15 cellular contexts compared by ENCODE assay signal in genomic region chr14:64844272-64844671, GRCh38. TPM values are rescaled to one million over a fixed set of nuclear protein-coding genes. Genes with fewer than 3 reads are reported as not detected.
DNase-seq lines count a peak whose midpoint lies in the region; ATAC-seq and TF ChIP-seq lines count a peak whose summit lies in the region.
"Had no signal": no experiment of that assay in that cellular context is flagged by ENCODE, and none has a peak within 500 bp of the region (broad histone marks: within the 10 kb centered on the region; RNA-seq: fewer than 3 reads in every experiment).

No MANE protein-coding gene starts in this region.

- no peak overlapping the region for H2AFZ ChIP-seq in PC-9

- DNase-seq in NAMALWA (ENCODE audit: low spot score) (peak; percentile 31), PC-9 (no peak), islet precursor cell (no peak)
- DNase-seq in activated CD8-positive, alpha-beta T cell treated with anti-CD3 and anti-CD28 coated beads for 36 hours, result no peak
- DNase-seq: amniotic stem cell; CD4-positive, alpha-beta T cell; colonic mucosa; Kasumi-1; NCI-H226; WERI-Rb-1 had no signal

- no peaks in the 10 kb centered on the region for H3K36me3 Mint-ChIP-seq in stimulated activated memory B cell treated with anti-CD40 and anti-IgM and Interleukin-4, amounts not matched to agents 10 μg/mL and 1 μg/mL and 100 μg/mL, for 72 hours
- H3K36me3 Mint-ChIP-seq in activated CD8-positive, alpha-beta T cell treated with anti-CD3 and anti-CD28 coated beads for 36 hours (ENCODE audit: low read depth), result no peaks in the 10 kb centered on the region

- no peak overlapping the region for H3K27ac Mint-ChIP-seq in stimulated activated memory B cell treated with anti-CD40 and anti-IgM and Interleukin-4, amounts not matched to agents 10 μg/mL and 1 μg/mL and 100 μg/mL, for 72 hours
- H3K27ac Mint-ChIP-seq in activated CD8-positive, alpha-beta T cell treated with anti-CD3 and anti-CD28 coated beads for 36 hours, result no peak overlapping the region
- H3K27ac Mint-ChIP-seq: CD4-positive, alpha-beta T cell had no signal

- peaks cover 23% of the 10 kb centered on the region for H3K4me1 ChIP-seq in PC-9 (replicated peaks; ENCODE audit: insufficient read depth)
- H3K4me1 ChIP-seq: colonic mucosa had no signal

- peaks cover 17% of the 10 kb centered on the region for H3K4me1 Mint-ChIP-seq in stimulated activated memory B cell treated with anti-CD40 and anti-IgM and Interleukin-4, amounts not matched to agents 10 μg/mL and 1 μg/mL and 100 μg/mL, for 72 hours
- peaks cover 8% of the 10 kb centered on the region for H3K4me1 Mint-ChIP-seq in activated CD8-positive, alpha-beta T cell treated with anti-CD3 and anti-CD28 coated beads for 36 hours (ENCODE audit: low read depth)

- H3K4me2 ChIP-seq in PC-9, result no peak overlapping the region

- ATAC-seq in GM19035 (IDR thresholded peaks at IDR 0.05; ENCODE audit: unreplicated experiment) (peak; percentile 65), HG02885 (IDR thresholded peaks at IDR 0.05; ENCODE audit: poor library complexity, unreplicated experiment) (peak; percentile 87)
- ATAC-seq in stimulated activated memory B cell treated with anti-CD40 and anti-IgM and Interleukin-4, amounts not matched to agents 10 μg/mL and 1 μg/mL and 100 μg/mL, for 72 hours, result peak; percentile 66
- no peak for ATAC-seq in activated CD8-positive, alpha-beta T cell treated with anti-CD3 and anti-CD28 coated beads for 36 hours

- no peaks in the 10 kb centered on the region for H3K9me3 ChIP-seq in PC-9 (ENCODE audit: insufficient read depth, low read depth)
- H3K9me3 ChIP-seq: colonic mucosa, right atrium auricular region, thoracic aorta had no signal

- H4K20me1 ChIP-seq in PC-9 (ENCODE audit: insufficient read depth), result no peaks in the 10 kb centered on the region

- peaks cover 36% of the 10 kb centered on the region for H3K27me3 Mint-ChIP-seq in stimulated activated memory B cell treated with anti-CD40 and anti-IgM and Interleukin-4, amounts not matched to agents 10 μg/mL and 1 μg/mL and 100 μg/mL, for 72 hours
- H3K27me3 Mint-ChIP-seq in activated CD8-positive, alpha-beta T cell treated with anti-CD3 and anti-CD28 coated beads for 36 hours, result peaks cover 23% of the 10 kb centered on the region

- POLR2A ChIA-PET in activated CD8-positive, alpha-beta T cell treated with anti-CD3 and anti-CD28 coated beads for 36 hours (lab: Charles Lee), result no interaction called here
- POLR2A ChIA-PET in PC-9 (lab: Charles Lee; ENCODE audit: unreplicated experiment), result no interaction called here

- no peaks in the 10 kb centered on the region for H3K36me3 ChIP-seq in PC-9 (ENCODE audit: low read depth)
- H3K36me3 ChIP-seq: colonic mucosa, right atrium auricular region, thoracic aorta, WERI-Rb-1 had no signal

- intact Hi-C loops in activated CD8-positive, alpha-beta T cell treated with anti-CD3 and anti-CD28 coated beads for 36 hours (cut with micrococcal nuclease), result no loop called here
- intact Hi-C loops in PC-9 (cut with micrococcal nuclease; ENCODE audit: unreplicated experiment), result loop anchor here (5.0 kb wide), 1 partner anchor 33 kb away; the partner anchor contains the start of gene SPTB

- no peaks in the 10 kb centered on the region for H3K9me3 Mint-ChIP-seq in stimulated activated memory B cell treated with anti-CD40 and anti-IgM and Interleukin-4, amounts not matched to agents 10 μg/mL and 1 μg/mL and 100 μg/mL, for 72 hours
- no peaks in the 10 kb centered on the region for H3K9me3 Mint-ChIP-seq in activated CD8-positive, alpha-beta T cell treated with anti-CD3 and anti-CD28 coated beads for 36 hours
- H3K9me3 Mint-ChIP-seq: CD4-positive, alpha-beta T cell had no signal

- peaks cover 9% of the 10 kb centered on the region for H3F3A ChIP-seq in PC-9 (ENCODE audit: insufficient read depth, low read depth)

- BruUV-seq in PC-9 (replicated peaks; lab: Mats Ljungman, UMichigan), result no TSS peak

- H3K79me2 ChIP-seq in PC-9 (ENCODE audit: low read depth), result no peaks in the 10 kb centered on the region

- no peak overlapping the region for H3K27ac ChIP-seq in PC-9
- H3K27ac ChIP-seq: colonic mucosa, thoracic aorta, WERI-Rb-1 had no signal

- no peak for TF ChIP-seq CTCF in activated CD8-positive, alpha-beta T cell treated with anti-CD3 and anti-CD28 coated beads for 36 hours (IDR thresholded peaks at IDR 0.05)
- TF ChIP-seq CTCF in PC-9 (conservative IDR thresholded peaks at IDR 0.05), result no peak

- CTCF ChIA-PET in activated CD8-positive, alpha-beta T cell treated with anti-CD3 and anti-CD28 coated beads for 36 hours (lab: Charles Lee), result interaction anchor here (1.6 to 1.7 kb wide), 2 partner anchors 21 to 47 kb away, joined by 6 to 7 read pairs; no protein-coding TSS in a partner anchor
- CTCF ChIA-PET in PC-9 (lab: Charles Lee), result interaction anchor here (0.5 kb wide), 1 partner anchor 288 kb away, joined by 3 read pairs; no protein-coding TSS in a partner anchor

- no peak overlapping the region for H3K4me3 Mint-ChIP-seq in stimulated activated memory B cell treated with anti-CD40 and anti-IgM and Interleukin-4, amounts not matched to agents 10 μg/mL and 1 μg/mL and 100 μg/mL, for 72 hours
- H3K4me3 Mint-ChIP-seq in activated CD8-positive, alpha-beta T cell treated with anti-CD3 and anti-CD28 coated beads for 36 hours, result no peak overlapping the region
- H3K4me3 Mint-ChIP-seq: CD4-positive, alpha-beta T cell had no signal

- H3K4me3 ChIP-seq in PC-9, result no peak overlapping the region
- H3K4me3 ChIP-seq: colonic mucosa, right atrium auricular region, thoracic aorta had no signal

- H3K27me3 ChIP-seq in PC-9 (ENCODE audit: insufficient read depth, low read depth), result peaks cover 58% of the 10 kb centered on the region
- H3K27me3 ChIP-seq: colonic mucosa, right atrium auricular region had no signal

- H3K9me2 ChIP-seq in PC-9 (ENCODE audit: insufficient read depth), result no peaks in the 10 kb centered on the region

RNA-seq across cellular contexts. Expression of gene SPTB, which starts 35.4 kb away (rescaled TPM):
- under 1 TPM; 0.07 to 0.27 TPM for total RNA-seq in activated CD8-positive, alpha-beta T cell treated with anti-CD3 and anti-CD28 coated beads for 36 hours
- total RNA-seq in PC-9 (2021), result 0.50 and 1.5 TPM in 2 replicates
